18 cellular contexts compared by ENCODE assay signal in genomic region chr2:25854613-25855012, GRCh38. TPM values are rescaled to one million over a fixed set of nuclear protein-coding genes. Genes with fewer than 3 reads are reported as not detected.
A peak's percentile ranks its signal among the peaks of the same experiment; 100 is the strongest.
DNase-seq lines count a peak whose midpoint lies in the region; ATAC-seq and TF ChIP-seq lines count a peak whose summit lies in the region.
"Had no signal": no experiment of that assay in that cellular context is flagged by ENCODE, and none has a peak within 500 bp of the region (broad histone marks: within the 10 kb centered on the region; RNA-seq: fewer than 3 reads in every experiment).

No MANE protein-coding gene starts in this region.

- POLR2A ChIA-PET in WTC11 (lab: Charles Lee), result interaction anchor here (0.5 to 1.2 kb wide), 2 partner anchors 12 to 24 kb away, joined by 3 read pairs; partner anchors contain the start of gene ASXL2

- no peaks in the 10 kb centered on the region for H3K9me3 Mint-ChIP-seq in stimulated activated naive CD8-positive, alpha-beta T cell treated with anti-CD3 and anti-CD28 coated beads, Interleukin-15, Interleukin-2, amounts not matched to agents 100 ng/mL and 50 ng/mL, for 24 hours
- H3K9me3 Mint-ChIP-seq in WTC11, result no peaks in the 10 kb centered on the region
- H3K9me3 Mint-ChIP-seq: CD14-positive monocyte, HFFc6 had no signal

- peaks cover 8% of the 10 kb centered on the region for H3K36me3 Mint-ChIP-seq in stimulated activated naive CD8-positive, alpha-beta T cell treated with anti-CD3 and anti-CD28 coated beads, Interleukin-15, Interleukin-2, amounts not matched to agents 100 ng/mL and 50 ng/mL, for 24 hours (ENCODE audit: low read depth)
- H3K36me3 Mint-ChIP-seq in WTC11, result no peaks in the 10 kb centered on the region

- H3K4me3 ChIP-seq in parathyroid adenoma (ENCODE audit: low read depth, low read length), result no peak overlapping the region
- H3K4me3 ChIP-seq: MG63 had no signal

- H3K9me3 ChIP-seq in parathyroid adenoma (ENCODE audit: control insufficient read depth, low read length), result no peaks in the 10 kb centered on the region
- H3K9me3 ChIP-seq: MG63 had no signal

- TF ChIP-seq CTCF in WTC11 (IDR thresholded peaks at IDR 0.05), result no peak
- TF ChIP-seq CTCF in parathyroid adenoma (IDR thresholded peaks at IDR 0.05), result no peak

- H3K27ac ChIP-seq in parathyroid adenoma, result peak overlapping the region; percentile 57

- no peaks in the 10 kb centered on the region for H3K27me3 Mint-ChIP-seq in stimulated activated naive CD8-positive, alpha-beta T cell treated with anti-CD3 and anti-CD28 coated beads, Interleukin-15, Interleukin-2, amounts not matched to agents 100 ng/mL and 50 ng/mL, for 24 hours
- H3K27me3 Mint-ChIP-seq in WTC11 (ENCODE audit: low read depth), result no peaks in the 10 kb centered on the region

- ATAC-seq in stimulated activated naive CD8-positive, alpha-beta T cell treated with anti-CD3 and anti-CD28 coated beads, Interleukin-15, Interleukin-2, amounts not matched to agents 100 U/mL and 50 U/mL, for 24 hours, result no peak
- no peak for ATAC-seq in WTC11
- ATAC-seq in HG02938 (IDR thresholded peaks at IDR 0.05; ENCODE audit: unreplicated experiment), result no peak
- ATAC-seq in GM21619 (IDR thresholded peaks at IDR 0.05; ENCODE audit: unreplicated experiment), result no peak

- CTCF ChIA-PET in WTC11 (lab: Charles Lee), result interaction anchor here (1.5 to 4.0 kb wide), 3 partner anchors 14 to 129 kb away, joined by 3 to 19 read pairs (median 12); no protein-coding TSS in a partner anchor

- no peaks in the 10 kb centered on the region for H3K36me3 ChIP-seq in parathyroid adenoma (ENCODE audit: control insufficient read depth, insufficient read depth, low read length)

- H3K27ac Mint-ChIP-seq in stimulated activated naive CD8-positive, alpha-beta T cell treated with anti-CD3 and anti-CD28 coated beads, Interleukin-15, Interleukin-2, amounts not matched to agents 100 ng/mL and 50 ng/mL, for 24 hours, result peak overlapping the region; percentile 57
- 0 out of 2 replicates have a peak overlapping the region, but pooled peaks have one; percentile 3 for H3K27ac Mint-ChIP-seq in WTC11
- H3K27ac Mint-ChIP-seq: HFFc6 had no signal

- no peak for DNase-seq in stimulated activated naive CD8-positive, alpha-beta T cell treated with anti-CD3 and anti-CD28 coated beads, Interleukin-15, Interleukin-2, amounts not matched to agents 100 U/mL and 50 U/mL, for 24 hours
- DNase-seq in WTC11 (ENCODE audit: low spot score) (no peak), NCI-H1694 treated with DMSO at 0.1 percent for 48 hours (lab: John Stamatoyannopoulos, UW) (no peak)
- DNase-seq: AML-193, HFFc6, MG63, NCI-H1092 treated with DMSO at 0.1 percent for 48 hours, NCI-H2107, NCI-H2227 treated with DMSO at 0.1 percent for 48 hours, NCI-H526, OCI-M1, RPMI8226, SIG-M5 had no signal

- no peak overlapping the region for H2AFZ ChIP-seq in parathyroid adenoma

- H3K4me1 ChIP-seq in parathyroid adenoma, result peaks cover 28% of the 10 kb centered on the region

- H3K79me2 ChIP-seq in parathyroid adenoma, result peaks cover 10% of the 10 kb centered on the region

- no peak overlapping the region for H3K9ac ChIP-seq in parathyroid adenoma

- H3K4me3 Mint-ChIP-seq in stimulated activated naive CD8-positive, alpha-beta T cell treated with anti-CD3 and anti-CD28 coated beads, Interleukin-15, Interleukin-2, amounts not matched to agents 100 ng/mL and 50 ng/mL, for 24 hours, result no peak overlapping the region
- H3K4me3 Mint-ChIP-seq in WTC11, result no peak overlapping the region
- H3K4me3 Mint-ChIP-seq: CD14-positive monocyte, HFFc6 had no signal

- no peaks in the 10 kb centered on the region for H3K27me3 ChIP-seq in parathyroid adenoma (ENCODE audit: control insufficient read depth, insufficient read depth, low read length)
- H3K27me3 ChIP-seq: MG63 had no signal

- peaks cover 68% of the 10 kb centered on the region for H3K4me1 Mint-ChIP-seq in stimulated activated naive CD8-positive, alpha-beta T cell treated with anti-CD3 and anti-CD28 coated beads, Interleukin-15, Interleukin-2, amounts not matched to agents 100 ng/mL and 50 ng/mL, for 24 hours (ENCODE audit: low read depth)
- peaks cover 19% of the 10 kb centered on the region for H3K4me1 Mint-ChIP-seq in WTC11

- H3K4me2 ChIP-seq in parathyroid adenoma (ENCODE audit: low read length), result peak overlapping the region; percentile 54

TF ChIP-seq in WTC11, 78 proteins besides CTCF, POLR2A, EP300 and RAD21:
- no peak for TF ChIP-seq KAT7 (CRISPR knock-in tag; IDR thresholded peaks at IDR 0.05; ENCODE audit: borderline replicate concordance)

RNA-seq across cellular contexts. Expression of gene ASXL2, which starts 23.7 kb away (rescaled TPM):
- 31.3 to 37.8 TPM (median 33.6 TPM) in 3 replicates for total RNA-seq in WTC11 (2021)
